In genomic region chr4:93764647-93765246, GRCh38 we compare ENCODE assay signal across 9 cellular contexts.
DNase-seq lines count a peak whose midpoint lies in the region; ATAC-seq and TF ChIP-seq lines count a peak whose summit lies in the region.
"Had no signal": no experiment of that assay in that cellular context is flagged by ENCODE, and none has a peak within 500 bp of the region (broad histone marks: within the 10 kb centered on the region; RNA-seq: fewer than 3 reads in every experiment).

No MANE protein-coding gene starts in this region.

- TF ChIP-seq CTCF in retinal pigment epithelial cell (conservative IDR thresholded peaks at IDR 0.05; ENCODE audit: low read depth, low read length): peak; percentile 67

- no peak overlapping the region for H3K9ac ChIP-seq in SK-N-MC (ENCODE audit: insufficient read length)
- H3K9ac ChIP-seq: BLaER1 had no signal

- no peaks in the 10 kb centered on the region for H3K9me3 ChIP-seq in SK-N-MC (ENCODE audit: low read depth, low read length)
- H3K9me3 ChIP-seq: BLaER1 had no signal

- peak; percentile 83 for ATAC-seq in GM21576 (IDR thresholded peaks at IDR 0.05; ENCODE audit: unreplicated experiment)

- peak; percentile 8 for DNase-seq in DMS153 (lab: John Stamatoyannopoulos, UW)
- no peak for DNase-seq in DMS153 treated with DMSO at 0.1 percent for 48 hours (lab: John Stamatoyannopoulos, UW; ENCODE audit: unreplicated experiment)
- DNase-seq in KG1 (lab: John Stamatoyannopoulos, UW): peak; percentile 30
- peak; percentile 72 for DNase-seq in SK-N-MC (ENCODE audit: low read depth, low spot score)
- DNase-seq in fibroblast of the conjunctiva (ENCODE audit: low read depth): peak; percentile 22
- DNase-seq in retinal pigment epithelial cell (ENCODE audit: low read depth): peak; percentile 27
- no peak for DNase-seq in stimulated activated CD4-positive, alpha-beta T cell treated with anti-CD3 and anti-CD28 coated beads, Interleukin-1b, Interleukin-23, amount 100 ng/mL, for 48 hours

- no peak overlapping the region for H3K27ac ChIP-seq in SK-N-MC
- H3K27ac ChIP-seq: BLaER1 had no signal

- H3K4me3 ChIP-seq in SK-N-MC (no peak overlapping the region), retinal pigment epithelial cell (ENCODE audit: low read length) (no peak overlapping the region)
- H3K4me3 ChIP-seq: BLaER1 had no signal

- no peaks in the 10 kb centered on the region for H3K36me3 ChIP-seq in SK-N-MC (ENCODE audit: insufficient read depth, low read length)
- H3K36me3 ChIP-seq: BLaER1 had no signal

Comparison
In these comparisons a context has a peak if more than half of its experiments do, and no peak if none do; other contexts are left out.
1. DNase-seq: peak in DMS153 (single experiment), KG1 (single experiment), SK-N-MC (single experiment), fibroblast of the conjunctiva (single experiment) and retinal pigment epithelial cell (single experiment); none in DMS153 treated with DMSO at 0.1 percent for 48 hours (single experiment) and stimulated activated CD4-positive, alpha-beta T cell treated with anti-CD3 and anti-CD28 coated beads, Interleukin-1b, Interleukin-23, amount 100 ng/mL, for 48 hours (single experiment).